9 cellular contexts compared by ENCODE assay signal in genomic region chr6:158708239-158708638, GRCh38. TPM values are rescaled to one million over a fixed set of nuclear protein-coding genes. Genes with fewer than 3 reads are reported as not detected.
A peak's percentile ranks its signal among the peaks of the same experiment; 100 is the strongest.
DNase-seq lines count a peak whose midpoint lies in the region; ATAC-seq and TF ChIP-seq lines count a peak whose summit lies in the region.
"Had no signal": no experiment of that assay in that cellular context is flagged by ENCODE, and none has a peak within 500 bp of the region (broad histone marks: within the 10 kb centered on the region; RNA-seq: fewer than 3 reads in every experiment).

No MANE protein-coding gene starts in this region.

- ATAC-seq in GM21786 (IDR thresholded peaks at IDR 0.05; ENCODE audit: unreplicated experiment) (no peak), HG03442 (IDR thresholded peaks at IDR 0.05; ENCODE audit: unreplicated experiment) (no peak)

- H3K4me3 ChIP-seq in cardiac muscle cell, result no peak overlapping the region

- peaks cover 77% of the 10 kb centered on the region for H3K36me3 Mint-ChIP-seq in activated T-helper 2 cell treated with anti-CD3 and anti-CD28 coated beads, Interferon-gamma antibody, Interleukin-2, Interleukin-4, amounts not matched to agents 10 μg/mL and 5 μg/mL and 100 μg/mL, durations not matched to agents 14 hours and 24 hours and 36 hours (ENCODE audit: low read depth)

- intact Hi-C loops in activated T-helper 2 cell treated with anti-CD3 and anti-CD28 coated beads, Interferon-gamma antibody, Interleukin-2, Interleukin-4, amounts not matched to agents 10 μg/mL and 5 μg/mL and 100 μg/mL, durations not matched to agents 14 hours and 24 hours and 36 hours (cut with micrococcal nuclease), result no loop called here
- intact Hi-C loops in posterior vena cava (cut with DNase I), result loop anchor here (5.0 to 10.0 kb wide), 2 partner anchors 107 to 264 kb away; partner anchors contain the start of gene EZR (in 1 of the 2)

- TF ChIP-seq CTCF in cardiac muscle cell (IDR thresholded peaks at IDR 0.05; ENCODE audit: low read depth, low read length), result peak; percentile 24

- peak overlapping the region; percentile 98 for H3K27ac ChIP-seq in cardiac muscle cell

- no peaks in the 10 kb centered on the region for H3K36me3 ChIP-seq in cardiac muscle cell

- no peaks in the 10 kb centered on the region for H3K27me3 ChIP-seq in cardiac muscle cell

- H3K27me3 Mint-ChIP-seq in activated T-helper 2 cell treated with anti-CD3 and anti-CD28 coated beads, Interferon-gamma antibody, Interleukin-2, Interleukin-4, amounts not matched to agents 10 μg/mL and 5 μg/mL and 100 μg/mL, durations not matched to agents 14 hours and 24 hours and 36 hours (ENCODE audit: low read depth), result no peaks in the 10 kb centered on the region

- H3K9me3 Mint-ChIP-seq in activated T-helper 2 cell treated with anti-CD3 and anti-CD28 coated beads, Interferon-gamma antibody, Interleukin-2, Interleukin-4, amounts not matched to agents 10 μg/mL and 5 μg/mL and 100 μg/mL, durations not matched to agents 14 hours and 24 hours and 36 hours, result no peaks in the 10 kb centered on the region

- no peak overlapping the region for H3K4me3 Mint-ChIP-seq in activated T-helper 2 cell treated with anti-CD3 and anti-CD28 coated beads, Interferon-gamma antibody, Interleukin-2, Interleukin-4, amounts not matched to agents 10 μg/mL and 5 μg/mL and 100 μg/mL, durations not matched to agents 14 hours and 24 hours and 36 hours (ENCODE audit: low read depth)

- peak overlapping the region; percentile 25 for H3K27ac Mint-ChIP-seq in activated T-helper 2 cell treated with anti-CD3 and anti-CD28 coated beads, Interferon-gamma antibody, Interleukin-2, Interleukin-4, amounts not matched to agents 10 μg/mL and 5 μg/mL and 100 μg/mL, durations not matched to agents 14 hours and 24 hours and 36 hours

- DNase-seq in Ammon's horn (ENCODE audit: low spot score) (peak; percentile 31), cardiac muscle cell (ENCODE audit: low read depth in 1 of 2, low spot score in 1 of 2) (peak; percentile 56 to 86), posterior vena cava (ENCODE audit: low spot score) (peak; percentile 71), NAMALWA (ENCODE audit: low spot score) (no peak), DMS153 treated with DMSO at 0.1 percent for 48 hours (lab: John Stamatoyannopoulos, UW; ENCODE audit: unreplicated experiment) (no peak)
- no peak for DNase-seq in activated T-helper 2 cell treated with anti-CD3 and anti-CD28 coated beads, Interferon-gamma antibody, Interleukin-2, Interleukin-4, amounts not matched to agents 10 μg/mL and 5 μg/mL and 100 μg/mL, durations not matched to agents 14 hours and 24 hours and 36 hours (ENCODE audit: low spot score)
- DNase-seq: activated CD4-positive, alpha-beta T cell treated with anti-CD3 and anti-CD28 coated beads, Interleukin-2, amount 50 U/mL, for 1 hour had no signal

- no peaks in the 10 kb centered on the region for H3K9me3 ChIP-seq in cardiac muscle cell (ENCODE audit: low read depth)

- H3K4me1 ChIP-seq in cardiac muscle cell (ENCODE audit: low read depth), result peaks cover 41% of the 10 kb centered on the region

- peaks cover 30% of the 10 kb centered on the region for H3K4me1 Mint-ChIP-seq in activated T-helper 2 cell treated with anti-CD3 and anti-CD28 coated beads, Interferon-gamma antibody, Interleukin-2, Interleukin-4, amounts not matched to agents 10 μg/mL and 5 μg/mL and 100 μg/mL, durations not matched to agents 14 hours and 24 hours and 36 hours (ENCODE audit: low read depth)

RNA-seq across cellular contexts. Expression of gene SYTL3, which starts 58.4 kb away (rescaled TPM):
- total RNA-seq in activated T-helper 2 cell treated with anti-CD3 and anti-CD28 coated beads, Interferon-gamma antibody, Interleukin-2, Interleukin-4, amounts not matched to agents 10 μg/mL and 5 μg/mL and 100 μg/mL, durations not matched to agents 14 hours and 24 hours and 36 hours, result 232 and 242 TPM in 2 replicates
- total RNA-seq in cardiac muscle cell (6.7 and 9.9 TPM in 2 replicates), posterior vena cava (1 to 10 TPM; 2.0 to 6.5 TPM)
- polyA plus RNA-seq in cardiac muscle cell, result 11.4 and 15.9 TPM in 2 replicates

Comparison
In these comparisons a context has a peak if more than half of its experiments do, and no peak if none do; other contexts are left out.
1. DNase-seq: peak in Ammon's horn (single experiment), cardiac muscle cell (2 of 2) and posterior vena cava (single experiment); none in activated T-helper 2 cell treated with anti-CD3 and anti-CD28 coated beads, Interferon-gamma antibody, Interleukin-2, Interleukin-4, amounts not matched to agents 10 μg/mL and 5 μg/mL and 100 μg/mL, durations not matched to agents 14 hours and 24 hours and 36 hours (single experiment), NAMALWA (single experiment) and DMS153 treated with DMSO at 0.1 percent for 48 hours (single experiment).
2. RNA of gene SYTL3, which starts 58.4 kb away (total RNA-seq): 232 to 242 TPM in activated T-helper 2 cell treated with anti-CD3 and anti-CD28 coated beads, Interferon-gamma antibody, Interleukin-2, Interleukin-4, amounts not matched to agents 10 μg/mL and 5 μg/mL and 100 μg/mL, durations not matched to agents 14 hours and 24 hours and 36 hours; 6.7 to 9.9 TPM in cardiac muscle cell and 2.0 to 6.5 TPM in posterior vena cava; every median in the first group is over 10 times any median in the second.